In genomic region chr1:52901384-52901783, GRCh38 we compare ENCODE assay signal across 22 cellular contexts. TPM values are rescaled to one million over a fixed set of nuclear protein-coding genes. Genes with fewer than 3 reads are reported as not detected.
"Had no signal": no experiment of that assay in that cellular context is flagged by ENCODE, and none has a peak within 500 bp of the region (broad histone marks: within the 10 kb centered on the region; RNA-seq: fewer than 3 reads in every experiment).

No MANE protein-coding gene starts in this region.

- DNase-seq: activated CD4-positive, alpha-beta T cell treated with anti-CD3 and anti-CD28 coated beads for 36 hours; activated CD4-positive, CD25-positive, alpha-beta regulatory T cell; activated CD8-positive, alpha-beta memory T cell treated with anti-CD3 and anti-CD28 coated beads, Interleukin-2, amount 10 ng/mL, durations not matched to agents 7 days and 5 days; activated CD8-positive, alpha-beta T cell treated with anti-CD3 and anti-CD28 coated beads, Interleukin-2, amount 10 ng/mL, durations not matched to agents 7 days and 5 days; activated naive CD8-positive, alpha-beta T cell treated with anti-CD3 and anti-CD28 coated beads, Interleukin-2, amount 50 U/mL, for 24 hours; activated T-cell treated with anti-CD3 and anti-CD28 coated beads, Interleukin-2, amount 50 U/mL, for 48 hours; amygdala; colonic mucosa; effector CD8-positive, alpha-beta T cell; foreskin melanocyte; heart right ventricle; naive B cell; nephron progenitor cell; small intestine; stimulated activated CD4-positive, alpha-beta T cell treated with anti-CD3 and anti-CD28 coated beads, Interleukin-4, amount 100 ng/mL, for 24 hours; trophoblast cell; uterus had no signal

- H3K27ac ChIP-seq: colonic mucosa, heart right ventricle, neutrophil, thoracic aorta, uterus had no signal

- H3K9me3 ChIP-seq: colonic mucosa, heart right ventricle, neutrophil, thoracic aorta, uterus had no signal

- ATAC-seq: activated CD4-positive, alpha-beta T cell treated with anti-CD3 and anti-CD28 coated beads for 36 hours; activated CD8-positive, alpha-beta memory T cell treated with anti-CD3 and anti-CD28 coated beads, Interleukin-2, amount 10 ng/mL, durations not matched to agents 7 days and 5 days; activated CD8-positive, alpha-beta T cell treated with anti-CD3 and anti-CD28 coated beads, Interleukin-2, amount 10 ng/mL, durations not matched to agents 7 days and 5 days; activated naive CD8-positive, alpha-beta T cell treated with anti-CD3 and anti-CD28 coated beads, Interleukin-2, amount 50 U/mL, for 24 hours; heart right ventricle; sciatic nerve; stimulated activated effector memory CD8-positive, alpha-beta T cell treated with anti-CD3 and anti-CD28 coated beads, Interleukin-12 subunit alpha, Interleukin-12 subunit beta, amount 100 ng/mL, for 72 hours had no signal

- H3K36me3 ChIP-seq: colonic mucosa, neutrophil, thoracic aorta, uterus had no signal

- H3K4me3 ChIP-seq: colonic mucosa, heart right ventricle, thoracic aorta, uterus had no signal

- H3K27me3 ChIP-seq: colonic mucosa, heart right ventricle, neutrophil, uterus had no signal

- H3K4me1 ChIP-seq: colonic mucosa, uterus had no signal

RNA-seq across cellular contexts. Expression of gene ZYG11A, which starts 58.8 kb away (rescaled TPM):
- total RNA-seq: mesothelial cell of epicardium, thoracic aorta had no signal
- polyA plus RNA-seq: heart right ventricle had no signal
